2 cellular contexts compared by ENCODE assay signal in genomic region chr22:38435010-38435409, GRCh38.
A peak's percentile ranks its signal among the peaks of the same experiment; 100 is the strongest.
TF ChIP-seq lines count a peak whose summit lies in the region.

No MANE protein-coding gene starts in this region.

TF ChIP-seq in GM23338, 12 proteins besides CTCF, POLR2A, EP300 and RAD21:
- TF ChIP-seq JUNB (IDR thresholded peaks at IDR 0.05; ENCODE audit: unreplicated experiment), result no peak
- no peak for TF ChIP-seq EZH2phosphoT487 (IDR thresholded peaks at IDR 0.05; ENCODE audit: unreplicated experiment)
- no peak for TF ChIP-seq EZH2 (IDR thresholded peaks at IDR 0.05; ENCODE audit: low read depth, unreplicated experiment)
- TF ChIP-seq ZNF462 (CRISPR knock-in tag; IDR thresholded peaks at IDR 0.05), result no peak
- TF ChIP-seq CREB1 (CRISPR knock-in tag; IDR thresholded peaks at IDR 0.05; ENCODE audit: low read depth), result no peak
- TF ChIP-seq ZNF331 (CRISPR knock-in tag; IDR thresholded peaks at IDR 0.05; ENCODE audit: low read depth), result no peak
- no peak for TF ChIP-seq NANOG (IDR thresholded peaks at IDR 0.05; ENCODE audit: borderline replicate concordance)
- no peak for TF ChIP-seq ETS1 (IDR thresholded peaks at IDR 0.05)
- TF ChIP-seq ZNF114 (CRISPR knock-in tag; IDR thresholded peaks at IDR 0.05), result no peak
- TF ChIP-seq REST (IDR thresholded peaks at IDR 0.05; ENCODE audit: unreplicated experiment), result no peak
- TF ChIP-seq POLR2AphosphoS5 (IDR thresholded peaks at IDR 0.05; ENCODE audit: low read depth), result no peak
- no peak for TF ChIP-seq STAT1 (IDR thresholded peaks at IDR 0.05; ENCODE audit: unreplicated experiment)
TF ChIP-seq in GM23338: peak in this region for 0.

TF ChIP-seq in H1, 55 proteins besides CTCF, POLR2A, EP300 and RAD21:
- TF ChIP-seq CREB1 (IDR thresholded peaks at IDR 0.05) (peak; percentile 13; the same call in 1 of the 2 replicates), USF2 (IDR thresholded peaks at IDR 0.05; ENCODE audit: low read length) (0 out of 2 replicates have a peak, but pooled peaks have one; percentile 18), KDM4A (IDR thresholded peaks at IDR 0.05; ENCODE audit: low read depth, low read length, severe bottlenecking) (no peak), E2F6 (IDR thresholded peaks at IDR 0.05) (peak; percentile 47; the same call in 1 of the 2 replicates), HDAC6 (IDR thresholded peaks at IDR 0.05; ENCODE audit: low read depth, low read length) (no peak), YY1 (IDR thresholded peaks at IDR 0.05; ENCODE audit: low read depth, low read length) (peak; percentile 53; the same call in 1 of the 2 replicates), ATF3 (IDR thresholded peaks at IDR 0.05; ENCODE audit: insufficient read depth, low read depth, low read length) (no peak)
TF ChIP-seq in H1: peak in this region for 4.
